In the genomic region with DNA sequence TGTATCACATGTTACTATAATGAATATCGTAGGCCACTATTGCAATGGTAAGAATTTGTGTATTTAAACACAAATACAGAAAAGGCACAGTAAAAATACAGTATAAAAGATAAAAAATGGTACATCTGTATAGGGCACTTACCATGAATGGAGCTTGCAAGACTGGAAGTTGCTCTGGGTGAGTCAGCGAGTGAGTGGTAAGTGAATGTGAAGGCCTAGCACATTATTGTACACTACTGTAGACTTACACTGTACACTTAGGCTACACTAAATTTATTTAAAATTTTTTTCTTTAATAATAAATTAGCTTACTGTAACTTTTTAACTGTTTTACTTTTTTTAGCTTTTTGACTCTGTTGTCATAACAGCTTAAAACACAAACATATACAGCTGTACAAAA, we compare ENCODE assay signal across 20 cellular contexts. TPM values are rescaled to one million over a fixed set of nuclear protein-coding genes. Genes with fewer than 3 reads are reported as not detected.
A peak's percentile ranks its signal among the peaks of the same experiment; 100 is the strongest.
DNase-seq lines count a peak whose midpoint lies in the region; FAIRE-seq and TF ChIP-seq lines count a peak whose summit lies in the region.
"Had no signal": no experiment of that assay in that cellular context is flagged by ENCODE, and none has a peak within 500 bp of the region (broad histone marks: within the 10 kb centered on the region; RNA-seq: fewer than 3 reads in every experiment).

No MANE protein-coding gene starts in this region.

- CTCF ChIA-PET in SK-N-SH (lab: Yijun Ruan, JAX), result no interaction called here

- intact Hi-C loops in transverse colon (cut with DNase I; ENCODE audit: low total_unique reads), result no loop called here

- no peaks in the 10 kb centered on the region for H3K27me3 ChIP-seq in GM23248 (replicated peaks; ENCODE audit: insufficient read depth)
- no peaks in the 10 kb centered on the region for H3K27me3 ChIP-seq in SK-N-SH (ENCODE audit: insufficient read depth)
- no peaks in the 10 kb centered on the region for H3K27me3 ChIP-seq in bronchial epithelial cell (ENCODE audit: control insufficient read depth, insufficient read depth, low read length)
- H3K27me3 ChIP-seq in transverse colon, result no peaks in the 10 kb centered on the region
- H3K27me3 ChIP-seq: MG63 had no signal

- no peak for TF ChIP-seq RAD21 in SK-N-SH (IDR thresholded peaks at IDR 0.05; ENCODE audit: low read length)

- no peak overlapping the region for H2AFZ ChIP-seq in GM23248
- H2AFZ ChIP-seq in SK-N-SH (ENCODE audit: low read depth), result no peak overlapping the region

- H3K9me3 ChIP-seq in GM23248 (ENCODE audit: low read depth) (no peaks in the 10 kb centered on the region), SK-N-SH (no peaks in the 10 kb centered on the region), transverse colon (no peaks in the 10 kb centered on the region)
- H3K9me3 ChIP-seq: HAP-1, MG63 had no signal

- H3K79me2 ChIP-seq in GM23248 (ENCODE audit: insufficient read depth), result peaks cover 31% of the 10 kb centered on the region; the same call in 1 of the 2 replicates
- peaks cover 19% of the 10 kb centered on the region for H3K79me2 ChIP-seq in SK-N-SH (ENCODE audit: insufficient read depth)

- POLR2A ChIA-PET in SK-N-SH (lab: Yijun Ruan, JAX), result no interaction called here

- peaks cover 59% of the 10 kb centered on the region for H3K36me3 ChIP-seq in GM23248 (ENCODE audit: low read depth)
- H3K36me3 ChIP-seq in SK-N-SH (replicated peaks in 1 of 2; ENCODE audit: control insufficient read depth in 1 of 2, insufficient read depth in 2 of 2, low read length in 1 of 2), result peaks cover 42 to 89% of the 10 kb centered on the region in 2 experiments
- peaks cover 12% of the 10 kb centered on the region for H3K36me3 ChIP-seq in bronchial epithelial cell (ENCODE audit: control insufficient read depth, insufficient read depth, low read length)
- peaks cover 0 to 55% (median 27%) of the 10 kb centered on the region in 4 donors for H3K36me3 ChIP-seq in transverse colon

- H3K4me1 ChIP-seq in GM23248 (ENCODE audit: insufficient read depth), result peaks cover 7% of the 10 kb centered on the region
- peaks cover 0 to 4% of the 10 kb centered on the region in 2 experiments; a peak in 3 of 4 replicates for H3K4me1 ChIP-seq in SK-N-SH (ENCODE audit: control insufficient read depth in 1 of 2, insufficient read depth in 2 of 2, low read depth in 1 of 2, low read length in 1 of 2)
- H3K4me1 ChIP-seq in transverse colon, result no peaks in the 10 kb centered on the region
- H3K4me1 ChIP-seq: HAP-1 had no signal

- WGBS in GM23248 (ENCODE audit: low coverage in 1 of 2, low lambda C conversion rate in 2 of 2, missing lambda C conversion rate in 2 of 2), 2 experiments, result 90 to 98% methylated on average over 2 of the region's 2 CpGs
- WGBS in SK-N-SH (ENCODE audit: low lambda C conversion rate), result 92% methylated on average over 2 of the region's 2 CpGs
- 90 to 98% methylated on average over 2 of the region's 2 CpGs for WGBS in transverse colon (ENCODE audit: low coverage in 1 of 2), 2 donors

- H3K9me2 ChIP-seq in GM23248 (ENCODE audit: insufficient read depth), result no peaks in the 10 kb centered on the region
- no peaks in the 10 kb centered on the region for H3K9me2 ChIP-seq in SK-N-SH

- no peak for TF ChIP-seq CTCF in SK-N-SH (IDR thresholded peaks at IDR 0.05)
- no peak for TF ChIP-seq CTCF in bronchial epithelial cell (IDR thresholded peaks at IDR 0.05; ENCODE audit: insufficient read depth, low read length, severe bottlenecking)
- TF ChIP-seq CTCF in transverse colon (IDR thresholded peaks at IDR 0.05), result no peak

- H3F3A ChIP-seq in GM23248 (ENCODE audit: insufficient read depth) (peaks cover 11% of the 10 kb centered on the region), SK-N-SH (replicated peaks; ENCODE audit: insufficient read depth) (no peaks in the 10 kb centered on the region)

- no peak for TF ChIP-seq EP300 in SK-N-SH (IDR thresholded peaks at IDR 0.05; ENCODE audit: borderline replicate concordance in 1 of 2, low read depth in 1 of 2, low read length in 1 of 2)
- no peak for TF ChIP-seq EP300 in transverse colon (IDR thresholded peaks at IDR 0.05; ENCODE audit: low read depth)

- in situ Hi-C loops in GM23248 (cut with MboI), result no loop called here
- in situ Hi-C loops in transverse colon (cut with MboI; ENCODE audit: low pct_ligation_motif_present in 1 of 4, low pct_unique_long_range_greater_than_20kb in 1 of 4, low sequenced_read_pairs in 3 of 4), result no loop called here

- no peak overlapping the region for H3K9ac ChIP-seq in GM23248
- H3K9ac ChIP-seq in SK-N-SH, result no peak overlapping the region

- no peaks in the 10 kb centered on the region for H4K20me1 ChIP-seq in GM23248 (ENCODE audit: insufficient read depth)
- H4K20me1 ChIP-seq in SK-N-SH (ENCODE audit: insufficient read depth), result peaks cover 3% of the 10 kb centered on the region; the same call in 1 of the 2 replicates

- H3K4me3 ChIP-seq in GM23248, result no peak overlapping the region
- H3K4me3 ChIP-seq in SK-N-SH (ENCODE audit: low read depth in 2 of 2, low read length in 1 of 2), result no peak overlapping the region
- no peak overlapping the region for H3K4me3 ChIP-seq in bronchial epithelial cell (ENCODE audit: low read depth, low read length)
- H3K4me3 ChIP-seq in transverse colon, result no peak overlapping the region
- H3K4me3 ChIP-seq: HAP-1, MG63 had no signal

- FAIRE-seq in bronchial epithelial cell (lab: Jason Lieb, UNC), result no peak
- FAIRE-seq in urothelium cell line (lab: Jason Lieb, UNC), result no peak

- DNase-seq in GM23248, result peak; percentile 33
- no peak for DNase-seq in SK-N-SH
- DNase-seq in bronchial epithelial cell (ENCODE audit: low read depth), result peak; percentile 30
- DNase-seq in kidney tubule cell (ENCODE audit: low spot score), result peak; percentile 17
- DNase-seq in activated CD4-positive, alpha-beta T cell treated with anti-CD3 and anti-CD28 coated beads, Interleukin-2, amount 50 U/mL, for 4 hours, result no peak
- no peak for DNase-seq in transverse colon
- no peak for DNase-seq in anterior cingulate cortex (lab: John Stamatoyannopoulos, UW)
- DNase-seq in urothelium cell line (ENCODE audit: low spot score), result no peak
- DNase-seq: ACHN; C1 segment of cervical spinal cord; CD8-positive, alpha-beta memory T cell; DMS53; MG63; NCI-H1092; NCI-H1436 treated with DMSO at 0.1 percent for 48 hours; NCI-H2081; NCI-H774; SHP77 treated with DMSO at 0.1 percent for 48 hours had no signal

- H3K4me2 ChIP-seq in GM23248 (ENCODE audit: unreplicated experiment) (no peak overlapping the region), SK-N-SH (no peak overlapping the region)

- no peak overlapping the region for H3K27ac ChIP-seq in GM23248
- H3K27ac ChIP-seq in SK-N-SH (ENCODE audit: low read depth in 2 of 2, low read length in 1 of 2), result no peak overlapping the region
- H3K27ac ChIP-seq in transverse colon, result no peak overlapping the region
- H3K27ac ChIP-seq: HL-60 had no signal

- no peak for TF ChIP-seq POLR2A in transverse colon (IDR thresholded peaks at IDR 0.05)

TF ChIP-seq in SK-N-SH, 30 proteins besides CTCF, POLR2A, EP300 and RAD21:
- TF ChIP-seq JUND (IDR thresholded peaks at IDR 0.05) (0 out of 2 replicates have a peak, but pooled peaks have one; percentile 10), EZH2phosphoT487 (IDR thresholded peaks at IDR 0.05; ENCODE audit: borderline replicate concordance, low read depth) (no peak)

RNA-seq across cellular contexts. Expression of a gene that starts 42.5 kb away (rescaled TPM):
- 24.8 and 26.5 TPM in 2 replicates for total RNA-seq in GM23248 (2014; rRNA removed; shearing (Covaris generic))
- 18.0 and 18.7 TPM in 2 replicates for polyA plus RNA-seq in GM23248 (2016; fragmentation: Nextera tagmentation; extraction: Ambion mirVana)
- 12.7 and 17.1 TPM in 2 replicates for polyA plus RNA-seq in SK-N-SH (2012; rRNA removed)
- polyA plus RNA-seq in SK-N-SH (2012; cell fraction: cytosol; rRNA removed), result 13.3 and 14.4 TPM in 2 replicates
- polyA plus RNA-seq in SK-N-SH (2012; cell fraction: nucleus; rRNA removed), result 18.4 and 33.4 TPM in 2 replicates
- 17.9 and 19.1 TPM in 2 replicates for total RNA-seq in bronchial epithelial cell
- total RNA-seq in transverse colon, result 10 to 100 TPM; 18.7 to 36.8 (median 25.3) TPM

Comparison
In these comparisons a context has a peak if more than half of its experiments do, and no peak if none do; other contexts are left out.
1. DNase-seq: peak in GM23248 (single experiment), bronchial epithelial cell (single experiment) and kidney tubule cell (single experiment); none in SK-N-SH (single experiment), activated CD4-positive, alpha-beta T cell treated with anti-CD3 and anti-CD28 coated beads, Interleukin-2, amount 50 U/mL, for 4 hours (0 of 2), transverse colon (single experiment), anterior cingulate cortex (0 of 58) and urothelium cell line (single experiment).